1 cellular context compared by ENCODE assay signal in the genomic region with DNA sequence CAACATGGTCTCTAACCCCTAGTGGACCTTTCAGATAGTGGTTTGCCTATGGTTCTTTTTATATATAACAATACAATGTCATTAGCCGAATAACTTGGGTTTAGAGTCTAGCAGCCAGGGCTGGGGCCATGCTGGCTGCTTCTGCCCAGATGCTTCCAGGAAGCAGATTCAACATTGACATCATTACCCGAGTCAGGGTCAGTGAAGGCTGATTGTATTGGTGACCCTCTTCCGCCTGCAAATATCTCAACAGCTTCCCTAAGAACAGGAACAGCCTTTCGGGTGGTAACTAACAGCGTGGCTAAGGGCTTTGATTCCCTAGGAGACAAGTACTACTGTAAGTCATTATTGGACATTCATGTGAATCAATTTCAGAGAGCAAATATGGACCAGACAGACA.
TF ChIP-seq lines count a peak whose summit lies in the region.

No MANE protein-coding gene starts in this region.

TF ChIP-seq in A549, 52 proteins besides CTCF, POLR2A, EP300 and RAD21 (continued from another document):
- TF ChIP-seq ZSCAN20 (CRISPR knock-in tag; IDR thresholded peaks at IDR 0.05) = no peak
- TF ChIP-seq HEYL (CRISPR knock-in tag; IDR thresholded peaks at IDR 0.05) = no peak
- TF ChIP-seq, protein P1, sequence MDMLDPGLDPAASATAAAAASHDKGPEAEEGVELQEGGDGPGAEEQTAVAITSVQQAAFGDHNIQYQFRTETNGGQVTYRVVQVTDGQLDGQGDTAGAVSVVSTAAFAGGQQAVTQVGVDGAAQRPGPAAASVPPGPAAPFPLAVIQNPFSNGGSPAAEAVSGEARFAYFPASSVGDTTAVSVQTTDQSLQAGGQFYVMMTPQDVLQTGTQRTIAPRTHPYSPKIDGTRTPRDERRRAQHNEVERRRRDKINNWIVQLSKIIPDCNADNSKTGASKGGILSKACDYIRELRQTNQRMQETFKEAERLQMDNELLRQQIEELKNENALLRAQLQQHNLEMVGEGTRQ (IDR thresholded peaks at IDR 0.05) = no peak
TF ChIP-seq in A549: peak in this region for 0.
